20 cellular contexts compared by ENCODE assay signal in genomic region chr7:31079126-31079918, GRCh38. TPM values are rescaled to one million over a fixed set of nuclear protein-coding genes. Genes with fewer than 3 reads are reported as not detected.
DNase-seq lines count a peak whose midpoint lies in the region; ATAC-seq and TF ChIP-seq lines count a peak whose summit lies in the region.
"Had no signal": no experiment of that assay in that cellular context is flagged by ENCODE, and none has a peak within 500 bp of the region (broad histone marks: within the 10 kb centered on the region; RNA-seq: fewer than 3 reads in every experiment).

No MANE protein-coding gene starts in this region.

- H3K4me1 ChIP-seq in sigmoid colon: peaks cover 0 to 6% (median 0%) of the 10 kb centered on the region in 4 donors
- H3K4me1 ChIP-seq: SJCRH30 had no signal

- no peak overlapping the region for H3K27ac Mint-ChIP-seq in activated CD8-positive, alpha-beta T cell treated with anti-CD3 and anti-CD28 coated beads, Interleukin-2, amount 10 ng/mL, durations not matched to agents 7 days and 5 days
- H3K27ac Mint-ChIP-seq: CD4-positive, CD25-positive, alpha-beta regulatory T cell had no signal

- H3K27me3 Mint-ChIP-seq in activated CD8-positive, alpha-beta T cell treated with anti-CD3 and anti-CD28 coated beads, Interleukin-2, amount 10 ng/mL, durations not matched to agents 7 days and 5 days (ENCODE audit: low read depth): peaks cover 22% of the 10 kb centered on the region
- H3K27me3 Mint-ChIP-seq: CD4-positive, CD25-positive, alpha-beta regulatory T cell had no signal

- WGBS in sigmoid colon, 2 donors: 53 to 71% methylated on average over 12 of the region's 12 CpGs

- no peak overlapping the region for H3K4me3 Mint-ChIP-seq in activated CD8-positive, alpha-beta T cell treated with anti-CD3 and anti-CD28 coated beads, Interleukin-2, amount 10 ng/mL, durations not matched to agents 7 days and 5 days

- ATAC-seq in GM18909 (IDR thresholded peaks at IDR 0.05; ENCODE audit: poor library complexity, unreplicated experiment): no peak
- ATAC-seq in activated CD8-positive, alpha-beta T cell treated with anti-CD3 and anti-CD28 coated beads, Interleukin-2, amount 10 ng/mL, durations not matched to agents 7 days and 5 days: no peak
- ATAC-seq: Panc1 had no signal

- H3K36me3 ChIP-seq in H7 (replicated peaks; ENCODE audit: control insufficient read depth, insufficient read depth, low read length) (no peaks in the 10 kb centered on the region; the same call in 1 of the 2 replicates), sigmoid colon (no peaks in the 10 kb centered on the region)
- H3K36me3 ChIP-seq: SJCRH30 had no signal

- no peaks in the 10 kb centered on the region for H3K4me1 Mint-ChIP-seq in activated CD8-positive, alpha-beta T cell treated with anti-CD3 and anti-CD28 coated beads, Interleukin-2, amount 10 ng/mL, durations not matched to agents 7 days and 5 days (ENCODE audit: low read depth)
- H3K4me1 Mint-ChIP-seq: CD4-positive, CD25-positive, alpha-beta regulatory T cell had no signal

- H3K27ac ChIP-seq in sigmoid colon: no peak overlapping the region
- H3K27ac ChIP-seq: SJCRH30 had no signal

- H3K27me3 ChIP-seq in H7 (ENCODE audit: control insufficient read depth, insufficient read depth, low read length): no peaks in the 10 kb centered on the region
- H3K27me3 ChIP-seq in sigmoid colon: no peaks in the 10 kb centered on the region

- no peaks in the 10 kb centered on the region for H3K9me3 ChIP-seq in sigmoid colon
- H3K9me3 ChIP-seq: SJCRH30 had no signal

- intact Hi-C loops in sigmoid colon (cut with DNase I): no loop called here

- TF ChIP-seq EP300 in sigmoid colon (IDR thresholded peaks at IDR 0.05): no peak

- no peak for TF ChIP-seq CTCF in sigmoid colon (IDR thresholded peaks at IDR 0.05)

- H3K9me3 Mint-ChIP-seq in activated CD8-positive, alpha-beta T cell treated with anti-CD3 and anti-CD28 coated beads, Interleukin-2, amount 10 ng/mL, durations not matched to agents 7 days and 5 days (ENCODE audit: insufficient read depth): no peaks in the 10 kb centered on the region
- H3K9me3 Mint-ChIP-seq: CD4-positive, CD25-positive, alpha-beta regulatory T cell had no signal

- H3K4me3 ChIP-seq in H7 (ENCODE audit: insufficient read depth, low read depth, low read length) (no peak overlapping the region), sigmoid colon (no peak overlapping the region)
- H3K4me3 ChIP-seq: SJCRH30 had no signal

- no peak for TF ChIP-seq POLR2A in sigmoid colon (IDR thresholded peaks at IDR 0.05)

- POLR2A ChIA-PET in activated CD8-positive, alpha-beta T cell treated with anti-CD3 and anti-CD28 coated beads, Interleukin-2, amount 10 ng/mL, durations not matched to agents 7 days and 5 days (lab: Charles Lee): no interaction called here

- DNase-seq in H7 (peak; percentile 45), astrocyte of the hippocampus (ENCODE audit: low read depth, low spot score) (peak; percentile 14), left kidney (ENCODE audit: low read depth, low spot score) (peak; percentile 31), sigmoid colon (peak; percentile 57)
- DNase-seq in stimulated activated CD4-positive, alpha-beta T cell treated with anti-CD3 and anti-CD28 coated beads, Interleukin-4, amount 100 ng/mL, for 24 hours: no peak
- no peak for DNase-seq in activated CD8-positive, alpha-beta T cell treated with anti-CD3 and anti-CD28 coated beads, Interleukin-2, amount 10 ng/mL, durations not matched to agents 7 days and 5 days
- DNase-seq: CD4-positive, CD25-positive, alpha-beta regulatory T cell; HCEC 1CT; KBM-7; MM.1S; NCI-H1048; NCI-H1436; NCI-H2081 treated with DMSO at 0.1 percent for 48 hours; NCI-H2171 treated with DMSO at 0.1 percent for 48 hours; NCI-H524 treated with DMSO at 0.1 percent for 48 hours; NCI-H82; SJCRH30 had no signal

- no peaks in the 10 kb centered on the region for H3K36me3 Mint-ChIP-seq in activated CD8-positive, alpha-beta T cell treated with anti-CD3 and anti-CD28 coated beads, Interleukin-2, amount 10 ng/mL, durations not matched to agents 7 days and 5 days (ENCODE audit: low read depth)
- H3K36me3 Mint-ChIP-seq: CD4-positive, CD25-positive, alpha-beta regulatory T cell had no signal

- CTCF ChIA-PET in activated CD8-positive, alpha-beta T cell treated with anti-CD3 and anti-CD28 coated beads, Interleukin-2, amount 10 ng/mL, durations not matched to agents 7 days and 5 days (lab: Charles Lee): no interaction called here

RNA-seq across cellular contexts. Expression of gene ADCYAP1R1, which starts 27.2 kb away (rescaled TPM):
- 1.8 TPM in 2 replicates for total RNA-seq in H7 (2014; rRNA removed; shearing (Covaris generic))
- total RNA-seq in sigmoid colon: 10 to 100 TPM; 17.6 to 35.7 (median 21.4) TPM
- 1 to 10 TPM in 1 of 3 donors, under 1 TPM in 1, not detected in 1; 0.60 to 2.1 TPM for polyA plus RNA-seq in sigmoid colon
- total RNA-seq in activated CD8-positive, alpha-beta T cell treated with anti-CD3 and anti-CD28 coated beads, Interleukin-2, amount 10 ng/mL, durations not matched to agents 7 days and 5 days: not detected
- total RNA-seq: CD4-positive, CD25-positive, alpha-beta regulatory T cell; SJCRH30 had no signal
- polyA plus RNA-seq: BJ; CD4-positive, CD25-positive, alpha-beta regulatory T cell had no signal

Comparison
In these comparisons a context has a peak if more than half of its experiments do, and no peak if none do; other contexts are left out.
1. DNase-seq: peak in H7 (single experiment), astrocyte of the hippocampus (single experiment), left kidney (single experiment) and sigmoid colon (single experiment); none in stimulated activated CD4-positive, alpha-beta T cell treated with anti-CD3 and anti-CD28 coated beads, Interleukin-4, amount 100 ng/mL, for 24 hours (single experiment) and activated CD8-positive, alpha-beta T cell treated with anti-CD3 and anti-CD28 coated beads, Interleukin-2, amount 10 ng/mL, durations not matched to agents 7 days and 5 days (single experiment).